16 cellular contexts compared by ENCODE assay signal in genomic region chr9:37149646-37150308, GRCh38. TPM values are rescaled to one million over a fixed set of nuclear protein-coding genes. Genes with fewer than 3 reads are reported as not detected.
A peak's percentile ranks its signal among the peaks of the same experiment; 100 is the strongest.
DNase-seq lines count a peak whose midpoint lies in the region; ATAC-seq and TF ChIP-seq lines count a peak whose summit lies in the region.
"Had no signal": no experiment of that assay in that cellular context is flagged by ENCODE, and none has a peak within 500 bp of the region (broad histone marks: within the 10 kb centered on the region; RNA-seq: fewer than 3 reads in every experiment).

No MANE protein-coding gene starts in this region.

- no peaks in the 10 kb centered on the region; the same call in 1 of the 2 replicates for H3K36me3 ChIP-seq in H7 (replicated peaks; ENCODE audit: control insufficient read depth, insufficient read depth, low read length)

- intact Hi-C loops in activated CD4-positive, alpha-beta T cell treated with anti-CD3 and anti-CD28 coated beads, Interleukin-2, amount 10 ng/mL, durations not matched to agents 24 days and 14 days (cut with micrococcal nuclease): loop anchor here (5.0 to 10.0 kb wide), 2 partner anchors 38 to 175 kb away; no protein-coding TSS in a partner anchor

- no peaks in the 10 kb centered on the region for H3K27me3 Mint-ChIP-seq in activated CD4-positive, alpha-beta T cell treated with anti-CD3 and anti-CD28 coated beads, Interleukin-2, amount 10 ng/mL, durations not matched to agents 24 days and 14 days
- H3K27me3 Mint-ChIP-seq in activated naive CD8-positive, alpha-beta T cell treated with anti-CD3 and anti-CD28 coated beads for 36 hours: no peaks in the 10 kb centered on the region
- no peaks in the 10 kb centered on the region for H3K27me3 Mint-ChIP-seq in naive thymus-derived CD8-positive, alpha-beta T cell

- H3K4me3 Mint-ChIP-seq in activated CD4-positive, alpha-beta T cell treated with anti-CD3 and anti-CD28 coated beads, Interleukin-2, amount 10 ng/mL, durations not matched to agents 24 days and 14 days: no peak overlapping the region
- no peak overlapping the region for H3K4me3 Mint-ChIP-seq in activated naive CD8-positive, alpha-beta T cell treated with anti-CD3 and anti-CD28 coated beads for 36 hours
- peak overlapping the region in 1 of 10 donors; percentile 2 for H3K4me3 Mint-ChIP-seq in naive thymus-derived CD8-positive, alpha-beta T cell

- peaks cover 24% of the 10 kb centered on the region for H3K4me1 Mint-ChIP-seq in activated CD4-positive, alpha-beta T cell treated with anti-CD3 and anti-CD28 coated beads, Interleukin-2, amount 10 ng/mL, durations not matched to agents 24 days and 14 days
- H3K4me1 Mint-ChIP-seq in activated naive CD8-positive, alpha-beta T cell treated with anti-CD3 and anti-CD28 coated beads for 36 hours: peaks cover 31% of the 10 kb centered on the region
- H3K4me1 Mint-ChIP-seq in naive thymus-derived CD8-positive, alpha-beta T cell: peaks cover 16 to 59% (median 50%) of the 10 kb centered on the region in 4 donors

- H3K27ac Mint-ChIP-seq in activated CD4-positive, alpha-beta T cell treated with anti-CD3 and anti-CD28 coated beads, Interleukin-2, amount 10 ng/mL, durations not matched to agents 24 days and 14 days: peak overlapping the region; percentile 31
- peak overlapping the region; percentile 52 for H3K27ac Mint-ChIP-seq in activated naive CD8-positive, alpha-beta T cell treated with anti-CD3 and anti-CD28 coated beads for 36 hours
- peak overlapping the region in 7 of 10 donors; percentile 2 to 76 (median 16) for H3K27ac Mint-ChIP-seq in naive thymus-derived CD8-positive, alpha-beta T cell

- peaks cover 42% of the 10 kb centered on the region for H3K36me3 Mint-ChIP-seq in activated CD4-positive, alpha-beta T cell treated with anti-CD3 and anti-CD28 coated beads, Interleukin-2, amount 10 ng/mL, durations not matched to agents 24 days and 14 days (ENCODE audit: low read depth)
- peaks cover 50% of the 10 kb centered on the region for H3K36me3 Mint-ChIP-seq in activated naive CD8-positive, alpha-beta T cell treated with anti-CD3 and anti-CD28 coated beads for 36 hours
- peaks cover 3 to 32% (median 27%) of the 10 kb centered on the region in 3 donors for H3K36me3 Mint-ChIP-seq in naive thymus-derived CD8-positive, alpha-beta T cell

- H3K27me3 ChIP-seq in H7 (ENCODE audit: control insufficient read depth, insufficient read depth, low read length): no peaks in the 10 kb centered on the region
- H3K27me3 ChIP-seq: MG63 had no signal

- no peaks in the 10 kb centered on the region for H3K9me3 Mint-ChIP-seq in activated CD4-positive, alpha-beta T cell treated with anti-CD3 and anti-CD28 coated beads, Interleukin-2, amount 10 ng/mL, durations not matched to agents 24 days and 14 days
- peaks cover 1% of the 10 kb centered on the region for H3K9me3 Mint-ChIP-seq in activated naive CD8-positive, alpha-beta T cell treated with anti-CD3 and anti-CD28 coated beads for 36 hours
- H3K9me3 Mint-ChIP-seq in naive thymus-derived CD8-positive, alpha-beta T cell: no peaks in the 10 kb centered on the region

- no peak for DNase-seq in activated CD4-positive, alpha-beta T cell treated with anti-CD3 and anti-CD28 coated beads, Interleukin-2, amount 10 ng/mL, durations not matched to agents 24 days and 14 days
- no peak for DNase-seq in activated CD4-positive, alpha-beta T cell treated with anti-CD3 and anti-CD28 coated beads, Interleukin-2, amount 50 U/mL, for 48 hours
- DNase-seq in H7 (peak; percentile 5), OCI-M2 (lab: John Stamatoyannopoulos, UW; ENCODE audit: unreplicated experiment) (no peak)
- no peak for DNase-seq in activated naive CD8-positive, alpha-beta T cell treated with anti-CD3 and anti-CD28 coated beads for 36 hours
- DNase-seq in naive thymus-derived CD8-positive, alpha-beta T cell: no peak
- DNase-seq: COR-L47, DMS53, KBM-7, MG63, NCI-H1105 treated with DMSO at 0.1 percent for 48 hours, NCI-H2029, NCI-H510A treated with DMSO at 0.1 percent for 48 hours, SIG-M5 had no signal

- POLR2A ChIA-PET in naive thymus-derived CD8-positive, alpha-beta T cell (lab: Charles Lee): no interaction called here

- no peak for ATAC-seq in naive thymus-derived CD8-positive, alpha-beta T cell
- ATAC-seq in HG03175 (IDR thresholded peaks at IDR 0.05; ENCODE audit: unreplicated experiment) (no peak), SK-N-SH treated with all-trans-retinoic acid at 6 μM for 48 hours (no peak)

- no peak overlapping the region for H3K4me3 ChIP-seq in H7 (ENCODE audit: insufficient read depth, low read depth, low read length)
- H3K4me3 ChIP-seq: MG63 had no signal

TF ChIP-seq in SK-N-SH treated with all-trans-retinoic acid at 6 μM for 48 hours, 23 proteins besides CTCF, POLR2A, EP300 and RAD21:
- TF ChIP-seq ZC3H10 (CRISPR knock-in tag; IDR thresholded peaks at IDR 0.05) (no peak), GLIS3 (CRISPR knock-in tag; IDR thresholded peaks at IDR 0.05) (no peak), PATZ1 (CRISPR knock-in tag; IDR thresholded peaks at IDR 0.05; ENCODE audit: borderline replicate concordance) (no peak), ARNTL (CRISPR knock-in tag; IDR thresholded peaks at IDR 0.05; ENCODE audit: borderline replicate concordance, low read depth) (no peak), POU6F1 (CRISPR knock-in tag; IDR thresholded peaks at IDR 0.05; ENCODE audit: borderline replicate concordance, low read depth) (no peak), ZFP3 (CRISPR knock-in tag; IDR thresholded peaks at IDR 0.05) (no peak), ISL1 (CRISPR knock-in tag; IDR thresholded peaks at IDR 0.05) (no peak), ZNF8 (CRISPR knock-in tag; IDR thresholded peaks at IDR 0.05) (no peak), ZFP30 (CRISPR knock-in tag; IDR thresholded peaks at IDR 0.05) (no peak), TCF4 (CRISPR knock-in tag; IDR thresholded peaks at IDR 0.05; ENCODE audit: borderline replicate concordance) (no peak), ZNF565 (CRISPR knock-in tag; conservative IDR thresholded peaks at IDR 0.05; ENCODE audit: low read depth) (no peak)
- TF ChIP-seq, protein P1, sequence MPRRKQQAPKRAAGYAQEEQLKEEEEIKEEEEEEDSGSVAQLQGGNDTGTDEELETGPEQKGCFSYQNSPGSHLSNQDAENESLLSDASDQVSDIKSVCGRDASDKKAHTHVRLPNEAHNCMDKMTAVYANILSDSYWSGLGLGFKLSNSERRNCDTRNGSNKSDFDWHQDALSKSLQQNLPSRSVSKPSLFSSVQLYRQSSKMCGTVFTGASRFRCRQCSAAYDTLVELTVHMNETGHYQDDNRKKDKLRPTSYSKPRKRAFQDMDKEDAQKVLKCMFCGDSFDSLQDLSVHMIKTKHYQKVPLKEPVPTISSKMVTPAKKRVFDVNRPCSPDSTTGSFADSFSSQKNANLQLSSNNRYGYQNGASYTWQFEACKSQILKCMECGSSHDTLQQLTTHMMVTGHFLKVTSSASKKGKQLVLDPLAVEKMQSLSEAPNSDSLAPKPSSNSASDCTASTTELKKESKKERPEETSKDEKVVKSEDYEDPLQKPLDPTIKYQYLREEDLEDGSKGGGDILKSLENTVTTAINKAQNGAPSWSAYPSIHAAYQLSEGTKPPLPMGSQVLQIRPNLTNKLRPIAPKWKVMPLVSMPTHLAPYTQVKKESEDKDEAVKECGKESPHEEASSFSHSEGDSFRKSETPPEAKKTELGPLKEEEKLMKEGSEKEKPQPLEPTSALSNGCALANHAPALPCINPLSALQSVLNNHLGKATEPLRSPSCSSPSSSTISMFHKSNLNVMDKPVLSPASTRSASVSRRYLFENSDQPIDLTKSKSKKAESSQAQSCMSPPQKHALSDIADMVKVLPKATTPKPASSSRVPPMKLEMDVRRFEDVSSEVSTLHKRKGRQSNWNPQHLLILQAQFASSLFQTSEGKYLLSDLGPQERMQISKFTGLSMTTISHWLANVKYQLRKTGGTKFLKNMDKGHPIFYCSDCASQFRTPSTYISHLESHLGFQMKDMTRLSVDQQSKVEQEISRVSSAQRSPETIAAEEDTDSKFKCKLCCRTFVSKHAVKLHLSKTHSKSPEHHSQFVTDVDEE (CRISPR knock-in tag; IDR thresholded peaks at IDR 0.05): no peak

RNA-seq across cellular contexts. Expression of gene ZCCHC7, which starts 29.4 kb away (rescaled TPM):
- 24.2 and 25.3 TPM in 2 replicates for total RNA-seq in activated CD4-positive, alpha-beta T cell treated with anti-CD3 and anti-CD28 coated beads, Interleukin-2, amount 10 ng/mL, durations not matched to agents 24 days and 14 days
- total RNA-seq in H7 (2014; rRNA removed; shearing (Covaris generic)): 20.5 and 28.6 TPM in 2 replicates
- 10 to 100 TPM; 35.4 to 37.5 TPM for total RNA-seq in activated naive CD8-positive, alpha-beta T cell treated with anti-CD3 and anti-CD28 coated beads for 36 hours
- 10 to 100 TPM; 51.2 to 56.0 TPM for total RNA-seq in naive thymus-derived CD8-positive, alpha-beta T cell
- polyA plus RNA-seq in naive thymus-derived CD8-positive, alpha-beta T cell: 10 to 100 TPM; 27.2 to 40.2 (median 38.1) TPM
